ENCODE assay signal across 15 cellular contexts in genomic region chr4:26905172-26905571, GRCh38. TPM values are rescaled to one million over a fixed set of nuclear protein-coding genes. Genes with fewer than 3 reads are reported as not detected.
DNase-seq lines count a peak whose midpoint lies in the region; ATAC-seq, FAIRE-seq and TF ChIP-seq lines count a peak whose summit lies in the region.
"Had no signal": no experiment of that assay in that cellular context is flagged by ENCODE, and none has a peak within 500 bp of the region (broad histone marks: within the 10 kb centered on the region; RNA-seq: fewer than 3 reads in every experiment).

No MANE protein-coding gene starts in this region.

- no peak overlapping the region for H3K4me3 Mint-ChIP-seq in activated CD8-positive, alpha-beta T cell treated with anti-CD3 and anti-CD28 coated beads, Interleukin-2, amount 10 ng/mL, durations not matched to agents 7 days and 5 days
- no peak overlapping the region for H3K4me3 Mint-ChIP-seq in glutamatergic neuron (ENCODE audit: unreplicated experiment)

- H3K27me3 ChIP-seq in HepG2 (ENCODE audit: control insufficient read depth in 1 of 2, insufficient read depth in 2 of 2, low read length in 2 of 2) (no peaks in the 10 kb centered on the region), right lobe of liver (no peaks in the 10 kb centered on the region)
- H3K27me3 ChIP-seq: heart left ventricle had no signal

- ATAC-seq in HepG2 (no peak), right lobe of liver (no peak), GM18511 (IDR thresholded peaks at IDR 0.05; ENCODE audit: unreplicated experiment) (no peak)
- no peak for ATAC-seq in activated CD8-positive, alpha-beta T cell treated with anti-CD3 and anti-CD28 coated beads, Interleukin-2, amount 10 ng/mL, durations not matched to agents 7 days and 5 days
- ATAC-seq: heart left ventricle had no signal

- no peaks in the 10 kb centered on the region for H3K27me3 Mint-ChIP-seq in activated CD8-positive, alpha-beta T cell treated with anti-CD3 and anti-CD28 coated beads, Interleukin-2, amount 10 ng/mL, durations not matched to agents 7 days and 5 days (ENCODE audit: low read depth)
- no peaks in the 10 kb centered on the region for H3K27me3 Mint-ChIP-seq in glutamatergic neuron (ENCODE audit: unreplicated experiment)

- CTCF ChIA-PET in HepG2 (lab: Yijun Ruan, JAX; ENCODE audit: low intra/inter-chr PET ratio, low total read pairs): no interaction called here
- CTCF ChIA-PET in activated CD8-positive, alpha-beta T cell treated with anti-CD3 and anti-CD28 coated beads, Interleukin-2, amount 10 ng/mL, durations not matched to agents 7 days and 5 days (lab: Charles Lee): no interaction called here

- H3K9ac ChIP-seq in HepG2 (ENCODE audit: insufficient read depth, low read depth, low read length): no peak overlapping the region

- H4K20me1 ChIP-seq in HepG2 (ENCODE audit: insufficient read depth, low read length): no peaks in the 10 kb centered on the region

- no peaks in the 10 kb centered on the region for H3K36me3 ChIP-seq in HepG2 (replicated peaks in 1 of 2; ENCODE audit: control insufficient read depth in 1 of 2, insufficient read depth in 2 of 2, low read length in 2 of 2)
- H3K36me3 ChIP-seq in right lobe of liver: no peaks in the 10 kb centered on the region
- H3K36me3 ChIP-seq: heart left ventricle, left ventricle myocardium inferior, thoracic aorta had no signal

- BruUV-seq in HepG2 (replicated peaks; lab: Mats Ljungman, UMichigan): no TSS peak

- no peak overlapping the region for H3K27ac ChIP-seq in HepG2 (ENCODE audit: extremely low read length, insufficient read depth, low read length)
- H3K27ac ChIP-seq in right lobe of liver: no peak overlapping the region
- H3K27ac ChIP-seq: left ventricle myocardium inferior, thoracic aorta had no signal

- TF ChIP-seq POLR2A in HepG2 (IDR thresholded peaks at IDR 0.05; ENCODE audit: insufficient read depth in 1 of 2, low read depth in 2 of 2, low read length in 2 of 2) (no peak), right lobe of liver (IDR thresholded peaks at IDR 0.05) (no peak)

- H3K36me3 Mint-ChIP-seq in activated CD8-positive, alpha-beta T cell treated with anti-CD3 and anti-CD28 coated beads, Interleukin-2, amount 10 ng/mL, durations not matched to agents 7 days and 5 days (ENCODE audit: low read depth): peaks cover 31% of the 10 kb centered on the region
- no peaks in the 10 kb centered on the region for H3K36me3 Mint-ChIP-seq in glutamatergic neuron (ENCODE audit: unreplicated experiment)

- TF ChIP-seq RAD21 in HepG2 (CRISPR knock-in tag; IDR thresholded peaks at IDR 0.05): no peak

- intact Hi-C loops in HepG2 (cut with micrococcal nuclease; ENCODE audit: unreplicated experiment) (no loop called here), right lobe of liver (cut with DNase I) (no loop called here)

- 87% methylated on average over 2 of the region's 2 CpGs for WGBS in HepG2 (ENCODE audit: low lambda C conversion rate)
- 37% methylated on average over 2 of the region's 2 CpGs for WGBS in right lobe of liver (ENCODE audit: insufficient coverage, low coverage, low lambda C conversion rate, missing lambda C conversion rate)

- in situ Hi-C loops in HepG2 (cut with HindIII; ENCODE audit: extremely low pct_ligation_motif_present, low pct_unique_long_range_greater_than_20kb): no loop called here

- H3K4me1 ChIP-seq in HepG2 (ENCODE audit: insufficient read depth, low read length) (no peaks in the 10 kb centered on the region), right lobe of liver (no peaks in the 10 kb centered on the region)

- DNase-seq in HepG2 (ENCODE audit: low spot score) (no peak), right lobe of liver (no peak), glutamatergic neuron (no peak), NCI-H1694 (lab: John Stamatoyannopoulos, UW) (no peak), COLO668 (lab: John Stamatoyannopoulos, UW; ENCODE audit: unreplicated experiment) (no peak), T-helper 9 cell (no peak)
- no peak for DNase-seq in activated CD8-positive, alpha-beta T cell treated with anti-CD3 and anti-CD28 coated beads, Interleukin-2, amount 10 ng/mL, durations not matched to agents 7 days and 5 days
- DNase-seq: activated gamma-delta T cell treated with Interleukin-2 at 50 U/mL for 16 hours, heart left ventricle, left ventricle myocardium inferior, NCI-H524, nucleus accumbens had no signal

- TF ChIP-seq EP300 in HepG2 (IDR thresholded peaks at IDR 0.05; ENCODE audit: low read depth in 2 of 2, low read length in 2 of 2) (no peak), HepG2 (CRISPR knock-in tag; IDR thresholded peaks at IDR 0.05; ENCODE audit: borderline replicate concordance) (no peak)

- H2AFZ ChIP-seq in HepG2 (ENCODE audit: low read length): no peak overlapping the region

- H3K27ac Mint-ChIP-seq in activated CD8-positive, alpha-beta T cell treated with anti-CD3 and anti-CD28 coated beads, Interleukin-2, amount 10 ng/mL, durations not matched to agents 7 days and 5 days: peak overlapping the region; percentile 22
- peak overlapping the region; percentile 7 for H3K27ac Mint-ChIP-seq in glutamatergic neuron (ENCODE audit: unreplicated experiment)

- no peak overlapping the region for H3K4me2 ChIP-seq in HepG2 (ENCODE audit: low read depth, low read length)

- H3K9me3 ChIP-seq in HepG2 (ENCODE audit: low read length): no peaks in the 10 kb centered on the region
- no peaks in the 10 kb centered on the region for H3K9me3 ChIP-seq in right lobe of liver
- H3K9me3 ChIP-seq: heart left ventricle, left ventricle myocardium inferior, thoracic aorta had no signal

- no peaks in the 10 kb centered on the region for H3K9me3 Mint-ChIP-seq in activated CD8-positive, alpha-beta T cell treated with anti-CD3 and anti-CD28 coated beads, Interleukin-2, amount 10 ng/mL, durations not matched to agents 7 days and 5 days (ENCODE audit: insufficient read depth)
- H3K9me3 Mint-ChIP-seq in glutamatergic neuron (ENCODE audit: unreplicated experiment): no peaks in the 10 kb centered on the region

- H3K79me2 ChIP-seq in HepG2 (ENCODE audit: insufficient read depth, low read length): peaks cover 2% of the 10 kb centered on the region

- H3K4me1 Mint-ChIP-seq in activated CD8-positive, alpha-beta T cell treated with anti-CD3 and anti-CD28 coated beads, Interleukin-2, amount 10 ng/mL, durations not matched to agents 7 days and 5 days (ENCODE audit: low read depth): peaks cover 55% of the 10 kb centered on the region
- peaks cover 30% of the 10 kb centered on the region for H3K4me1 Mint-ChIP-seq in glutamatergic neuron (ENCODE audit: low read depth, unreplicated experiment)

- no peak for FAIRE-seq in HepG2 (lab: Jason Lieb, UNC)
- FAIRE-seq: D721Med had no signal

- POLR2A ChIA-PET in HepG2 (lab: Yijun Ruan, JAX): no interaction called here
- POLR2A ChIA-PET in activated CD8-positive, alpha-beta T cell treated with anti-CD3 and anti-CD28 coated beads, Interleukin-2, amount 10 ng/mL, durations not matched to agents 7 days and 5 days (lab: Charles Lee): interaction anchor here (1.1 kb wide), 1 partner anchor 44 kb away, joined by 3 read pairs; no protein-coding TSS in a partner anchor

- H3K4me3 ChIP-seq in HepG2 (replicated peaks in 1 of 3; ENCODE audit: insufficient read depth in 1 of 3, low read depth in 2 of 3, low read length in 3 of 3) (no peak overlapping the region), right lobe of liver (no peak overlapping the region)
- H3K4me3 ChIP-seq: left ventricle myocardium inferior had no signal

- TF ChIP-seq CTCF in HepG2 (CRISPR knock-in tag; IDR thresholded peaks at IDR 0.05): no peak
- TF ChIP-seq CTCF in right lobe of liver (IDR thresholded peaks at IDR 0.05): no peak
- no peak for TF ChIP-seq CTCF in glutamatergic neuron (IDR thresholded peaks at IDR 0.05; ENCODE audit: partially characterized antibody, unreplicated experiment)

TF ChIP-seq in HepG2, 621 proteins besides CTCF, POLR2A, EP300 and RAD21 (continues in another document):
- TF ChIP-seq ATF7 (IDR thresholded peaks at IDR 0.05) (peak; percentile 30; the same call in 1 of the 2 replicates), ATF7 (CRISPR knock-in tag; IDR thresholded peaks at IDR 0.05) (no peak), ARHGAP35 (CRISPR knock-in tag; IDR thresholded peaks at IDR 0.05; ENCODE audit: borderline replicate concordance) (no peak), ZNF33B (CRISPR knock-in tag; IDR thresholded peaks at IDR 0.05) (no peak), ATM (IDR thresholded peaks at IDR 0.05; ENCODE audit: borderline replicate concordance) (no peak)

RNA-seq across cellular contexts. Expression of gene STIM2, which starts 44.5 kb away (rescaled TPM):
- total RNA-seq in HepG2 (2016; rRNA removed; fragmentation: Illumina TruSeq; extraction: Trizol) (8.2 and 19.3 TPM in 2 replicates), right lobe of liver (10 to 100 TPM in 2 of 6 experiments, 1 to 10 TPM in 4; 9.1 to 14.6 (median 9.6) TPM), glutamatergic neuron (ENCODE audit: unreplicated experiment) (28.2 TPM)
- 3.5 and 6.1 TPM in 2 replicates for total RNA-seq in HepG2 (2016; cell fraction: cytosol; rRNA removed; fragmentation: Illumina TruSeq; extraction: Trizol; ENCODE audit: low read depth)
- 9.9 and 21.5 TPM in 2 replicates for total RNA-seq in HepG2 (2016; cell fraction: insoluble cytoplasmic fraction; rRNA removed; fragmentation: Illumina TruSeq; extraction: Trizol)
- 6.0 and 6.1 TPM in 2 replicates for total RNA-seq in HepG2 (2016; cell fraction: membrane; rRNA removed; fragmentation: Illumina TruSeq; extraction: Trizol)
- 33.3 and 39.0 TPM in 2 replicates for total RNA-seq in HepG2 (2016; cell fraction: nucleus; rRNA removed; fragmentation: Illumina TruSeq; extraction: Trizol)
- polyA plus RNA-seq in HepG2 (2011; rRNA removed): 19.4 and 22.3 TPM in 2 replicates
- polyA plus RNA-seq in HepG2 (2011; cell fraction: cytosol; rRNA removed): 7.8 and 10.6 TPM in 2 replicates
- polyA plus RNA-seq in HepG2 (2011; cell fraction: nucleus; rRNA removed): 48.3 and 53.9 TPM in 2 replicates
- polyA plus RNA-seq in HepG2 (2012): 15.2 and 16.9 TPM in 2 replicates
- 2.1 and 3.3 TPM in 2 replicates for polyA plus RNA-seq in HepG2 (2016; cell fraction: cytosol; fragmentation: Illumina TruSeq; extraction: Trizol; ENCODE audit: low read depth)
- polyA plus RNA-seq in HepG2 (2016; cell fraction: insoluble cytoplasmic fraction; fragmentation: Illumina TruSeq; extraction: Trizol; ENCODE audit: low read depth): 7.2 and 7.9 TPM in 2 replicates
- 3.2 and 4.3 TPM in 2 replicates for polyA plus RNA-seq in HepG2 (2016; cell fraction: membrane; fragmentation: Illumina TruSeq; extraction: Trizol; ENCODE audit: low read depth)
- polyA plus RNA-seq in HepG2 (2016; cell fraction: nucleus; fragmentation: Illumina TruSeq; extraction: Trizol; ENCODE audit: insufficient read depth, low read depth): 47.5 and 50.9 TPM in 2 replicates
- 26.2 and 31.6 TPM in 2 replicates for polyA minus RNA-seq in HepG2 (2011; rRNA and poly(A)+ RNA removed; ENCODE audit: low replicate concordance)
- polyA minus RNA-seq in HepG2 (2011; cell fraction: cytosol; rRNA and poly(A)+ RNA removed): 6.8 and 8.5 TPM in 2 replicates
- polyA minus RNA-seq in HepG2 (2011; cell fraction: nucleus; rRNA and poly(A)+ RNA removed): 42.7 and 42.8 TPM in 2 replicates
- 10 to 100 TPM; 52.3 to 53.3 TPM for total RNA-seq in activated CD8-positive, alpha-beta T cell treated with anti-CD3 and anti-CD28 coated beads, Interleukin-2, amount 10 ng/mL, durations not matched to agents 7 days and 5 days
